8 cellular contexts compared by ENCODE assay signal in the genomic region with DNA sequence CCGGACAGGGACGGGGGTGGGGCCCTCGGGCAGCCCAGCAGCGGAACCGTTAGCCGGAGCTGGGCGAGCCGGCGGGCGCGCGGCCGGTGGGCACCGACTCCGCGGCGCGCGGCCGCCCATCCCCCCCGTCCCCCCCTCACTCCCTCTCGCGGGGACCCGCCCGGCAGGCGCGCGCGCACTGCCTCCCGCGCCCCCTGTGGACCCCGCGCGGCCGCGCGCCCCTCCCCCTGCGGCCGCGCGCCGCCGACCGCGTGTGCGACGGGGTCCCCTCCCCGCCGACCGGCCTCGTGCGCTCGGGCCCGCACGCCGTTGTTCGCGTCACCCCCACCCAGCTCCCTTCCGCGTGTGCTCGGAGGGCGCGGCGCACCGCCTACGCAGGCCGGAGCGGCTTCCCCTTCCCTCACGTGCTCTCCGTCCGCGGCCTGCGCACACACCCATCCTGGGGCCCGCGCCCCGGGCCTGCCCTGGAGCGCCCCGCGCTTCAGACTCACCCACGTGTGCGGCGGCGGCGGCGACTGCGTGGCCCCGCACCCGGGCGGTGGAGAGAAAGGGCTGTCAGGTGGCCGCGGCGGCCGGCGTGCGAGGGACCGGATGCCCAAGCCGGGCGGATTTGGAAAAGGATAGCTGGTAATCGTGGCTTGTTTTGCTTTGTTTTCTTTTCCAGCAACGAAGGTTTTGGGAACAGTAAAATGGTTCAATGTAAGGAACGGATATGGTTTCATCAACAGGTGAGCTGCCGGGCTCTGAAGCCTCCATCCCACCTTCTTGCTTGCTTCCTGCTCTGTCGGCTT. TPM values are rescaled to one million over a fixed set of nuclear protein-coding genes. Genes with fewer than 3 reads are reported as not detected.
DNase-seq lines count a peak whose midpoint lies in the region; ATAC-seq and TF ChIP-seq lines count a peak whose summit lies in the region.

No MANE protein-coding gene starts in this region.

- peak; percentile 38 for ATAC-seq in HG03442 (IDR thresholded peaks at IDR 0.05; ENCODE audit: unreplicated experiment)

- peak; percentile 9 for TF ChIP-seq RAD21 in neural cell (conservative IDR thresholded peaks at IDR 0.05)

- H4K20me1 ChIP-seq in neural cell (ENCODE audit: insufficient read depth), result peaks cover 5% of the 10 kb centered on the region

- H3K27me3 ChIP-seq in BE2C (no peaks in the 10 kb centered on the region), neural cell (ENCODE audit: insufficient read depth, low read depth, low read length) (no peaks in the 10 kb centered on the region), stomach (no peaks in the 10 kb centered on the region)

- DNase-seq in BE2C (peak; percentile 59), GM19240 (ENCODE audit: insufficient read length, low spot score) (peak; percentile 37), RPMI7951 (ENCODE audit: low read depth) (peak; percentile 66), fibroblast of villous mesenchyme (ENCODE audit: low read depth) (peak; percentile 82), stomach (peak; percentile 82)
- peak; percentile 50 for DNase-seq in activated T-helper 9 cell treated with anti-CD3 and anti-CD28 coated beads, Interleukin-2, amount 50 U/mL, for 16 hours (ENCODE audit: low read depth)

- H3K4me2 ChIP-seq in neural cell (ENCODE audit: low read length), result peak overlapping the region; percentile 70

- TF ChIP-seq EP300 in neural cell (conservative IDR thresholded peaks at IDR 0.05; ENCODE audit: poor library complexity, severe bottlenecking) (peak; percentile 45), stomach (IDR thresholded peaks at IDR 0.05) (no peak)

- H3K9me2 ChIP-seq in neural cell (ENCODE audit: insufficient read depth, low read length), result no peaks in the 10 kb centered on the region

- peak overlapping the region; percentile 66 for H3K9ac ChIP-seq in neural cell (ENCODE audit: low read length)

- WGBS in stomach, 5 donors, result 0% methylated on average over 24 to 97 of the region's 103 CpGs

- intact Hi-C loops in stomach (cut with DNase I; ENCODE audit: low total_unique reads), result no loop called here

- peaks cover 53% of the 10 kb centered on the region for H3K79me2 ChIP-seq in neural cell (replicated peaks; ENCODE audit: insufficient read depth, low read length)

- H3K36me3 ChIP-seq in BE2C (peaks cover 32% of the 10 kb centered on the region), neural cell (ENCODE audit: insufficient read depth, low read length) (no peaks in the 10 kb centered on the region), stomach (peaks cover 0 to 22% (median 2%) of the 10 kb centered on the region in 4 donors)

- H3K4me1 ChIP-seq in BE2C, result no peaks in the 10 kb centered on the region
- H3K4me1 ChIP-seq in stomach, result peaks cover 56 to 66% (median 64%) of the 10 kb centered on the region in 4 donors

- TF ChIP-seq POLR2A in stomach (IDR thresholded peaks at IDR 0.05), result no peak

- H2AFZ ChIP-seq in neural cell (ENCODE audit: low read depth, low read length), result no peak overlapping the region

- H3F3A ChIP-seq in neural cell (ENCODE audit: insufficient read depth, low read length, poor library complexity, severe bottlenecking), result peaks cover 5% of the 10 kb centered on the region

- H3K9me3 ChIP-seq in BE2C (no peaks in the 10 kb centered on the region), neural cell (ENCODE audit: low read length) (no peaks in the 10 kb centered on the region), stomach (no peaks in the 10 kb centered on the region)

- H3K27ac ChIP-seq in neural cell (ENCODE audit: low read length), result peak overlapping the region; percentile 89
- peak overlapping the region; percentile 93 to 100 (median 93) for H3K27ac ChIP-seq in stomach

- H3K4me3 ChIP-seq in BE2C (ENCODE audit: low read depth, low read length) (peak overlapping the region; percentile 82), fibroblast of villous mesenchyme (ENCODE audit: low read depth, low read length) (peak overlapping the region; percentile 92), neural cell (ENCODE audit: low read length) (peak overlapping the region; percentile 77), stomach (peak overlapping the region; percentile 95 to 99 (median 96))

- no peak for TF ChIP-seq CTCF in BE2C (IDR thresholded peaks at IDR 0.05; ENCODE audit: low read depth, low read length)
- no peak for TF ChIP-seq CTCF in fibroblast of villous mesenchyme (IDR thresholded peaks at IDR 0.05; ENCODE audit: insufficient read depth, low read depth, low read length)
- TF ChIP-seq CTCF in neural cell (IDR thresholded peaks at IDR 0.05; ENCODE audit: poor library complexity, severe bottlenecking), result no peak
- TF ChIP-seq CTCF in stomach (IDR thresholded peaks at IDR 0.05), result no peak

TF ChIP-seq in neural cell, 6 proteins besides CTCF, POLR2A, EP300 and RAD21:
- peak; percentile 11 for TF ChIP-seq POLR2AphosphoS5 (IDR thresholded peaks at IDR 0.05)
- no peak for TF ChIP-seq EZH2 (IDR thresholded peaks at IDR 0.05; ENCODE audit: borderline replicate concordance, insufficient read depth, low read length, poor library complexity, severe bottlenecking)
- TF ChIP-seq, protein P1, sequence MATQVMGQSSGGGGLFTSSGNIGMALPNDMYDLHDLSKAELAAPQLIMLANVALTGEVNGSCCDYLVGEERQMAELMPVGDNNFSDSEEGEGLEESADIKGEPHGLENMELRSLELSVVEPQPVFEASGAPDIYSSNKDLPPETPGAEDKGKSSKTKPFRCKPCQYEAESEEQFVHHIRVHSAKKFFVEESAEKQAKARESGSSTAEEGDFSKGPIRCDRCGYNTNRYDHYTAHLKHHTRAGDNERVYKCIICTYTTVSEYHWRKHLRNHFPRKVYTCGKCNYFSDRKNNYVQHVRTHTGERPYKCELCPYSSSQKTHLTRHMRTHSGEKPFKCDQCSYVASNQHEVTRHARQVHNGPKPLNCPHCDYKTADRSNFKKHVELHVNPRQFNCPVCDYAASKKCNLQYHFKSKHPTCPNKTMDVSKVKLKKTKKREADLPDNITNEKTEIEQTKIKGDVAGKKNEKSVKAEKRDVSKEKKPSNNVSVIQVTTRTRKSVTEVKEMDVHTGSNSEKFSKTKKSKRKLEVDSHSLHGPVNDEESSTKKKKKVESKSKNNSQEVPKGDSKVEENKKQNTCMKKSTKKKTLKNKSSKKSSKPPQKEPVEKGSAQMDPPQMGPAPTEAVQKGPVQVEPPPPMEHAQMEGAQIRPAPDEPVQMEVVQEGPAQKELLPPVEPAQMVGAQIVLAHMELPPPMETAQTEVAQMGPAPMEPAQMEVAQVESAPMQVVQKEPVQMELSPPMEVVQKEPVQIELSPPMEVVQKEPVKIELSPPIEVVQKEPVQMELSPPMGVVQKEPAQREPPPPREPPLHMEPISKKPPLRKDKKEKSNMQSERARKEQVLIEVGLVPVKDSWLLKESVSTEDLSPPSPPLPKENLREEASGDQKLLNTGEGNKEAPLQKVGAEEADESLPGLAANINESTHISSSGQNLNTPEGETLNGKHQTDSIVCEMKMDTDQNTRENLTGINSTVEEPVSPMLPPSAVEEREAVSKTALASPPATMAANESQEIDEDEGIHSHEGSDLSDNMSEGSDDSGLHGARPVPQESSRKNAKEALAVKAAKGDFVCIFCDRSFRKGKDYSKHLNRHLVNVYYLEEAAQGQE (IDR thresholded peaks at IDR 0.05; ENCODE audit: borderline replicate concordance), result peak; percentile 16
- no peak for TF ChIP-seq SMC3 (conservative IDR thresholded peaks at IDR 0.05; ENCODE audit: poor library complexity)
- peak; percentile 10 for TF ChIP-seq TAF1 (IDR thresholded peaks at IDR 0.05; ENCODE audit: low read depth)
- TF ChIP-seq MXI1 (conservative IDR thresholded peaks at IDR 0.05; ENCODE audit: poor library complexity, severe bottlenecking), result peak; percentile 99

RNA-seq across cellular contexts. Expression of a gene that starts 0.7 kb away (rescaled TPM):
- polyA plus RNA-seq in BE2C (2012; ENCODE audit: insufficient read depth, insufficient read length, low read depth), result 719 TPM
- 1,105 and 1,183 TPM in 2 replicates for total RNA-seq in RPMI7951 (2014; rRNA removed; shearing (Covaris generic))
- total RNA-seq in fibroblast of villous mesenchyme, result 557 and 578 TPM in 2 replicates
- 668 and 706 TPM in 2 replicates for polyA plus RNA-seq in neural cell
- 877 and 945 TPM in 2 replicates for polyA minus RNA-seq in neural cell
- 100 to 1,000 TPM; 201 to 379 (median 337) TPM for total RNA-seq in stomach
- 100 to 1,000 TPM; 526 to 844 (median 718) TPM for polyA plus RNA-seq in stomach

RNA-seq across cellular contexts. Expression of a gene that starts 24.7 kb away (rescaled TPM):
- polyA plus RNA-seq in BE2C (2012; ENCODE audit: insufficient read depth, insufficient read length, low read depth), result 42.6 TPM
- total RNA-seq in RPMI7951 (2014; rRNA removed; shearing (Covaris generic)), result 122 and 123 TPM in 2 replicates
- 16.0 and 20.9 TPM in 2 replicates for total RNA-seq in fibroblast of villous mesenchyme
- polyA plus RNA-seq in neural cell, result 61.9 and 85.0 TPM in 2 replicates
- polyA minus RNA-seq in neural cell, result 14.9 and 21.5 TPM in 2 replicates
- 10 to 100 TPM in 2 of 5 donors, 1 to 10 TPM in 2, not detected in 1; 5.2 to 70.1 (median 28.2) TPM for total RNA-seq in stomach
- polyA plus RNA-seq in stomach, result 10 to 100 TPM; 31.6 to 72.3 (median 47.8) TPM

RNA-seq across cellular contexts. Expression of a gene that starts 57.1 kb away (rescaled TPM):
- polyA plus RNA-seq in BE2C (2012; ENCODE audit: insufficient read depth, insufficient read length, low read depth), result not detected
- not detected in 2 replicates for total RNA-seq in RPMI7951 (2014; rRNA removed; shearing (Covaris generic))
- total RNA-seq in fibroblast of villous mesenchyme, result not detected in 2 replicates
- polyA plus RNA-seq in neural cell, result not detected in 2 replicates
- not detected in 2 replicates for polyA minus RNA-seq in neural cell
- total RNA-seq in stomach, result under 1 TPM in 1 of 5 donors, not detected in 4; 0.37 TPM
- not detected for polyA plus RNA-seq in stomach

Comparison
In these comparisons a context has a peak if more than half of its experiments do, and no peak if none do; other contexts are left out.
1. Peak in every context shown above with its lines: DNase-seq, ATAC-seq, H3K4me3 ChIP-seq and H3K27ac ChIP-seq.